14 cellular contexts compared by ENCODE assay signal in the genomic region with DNA sequence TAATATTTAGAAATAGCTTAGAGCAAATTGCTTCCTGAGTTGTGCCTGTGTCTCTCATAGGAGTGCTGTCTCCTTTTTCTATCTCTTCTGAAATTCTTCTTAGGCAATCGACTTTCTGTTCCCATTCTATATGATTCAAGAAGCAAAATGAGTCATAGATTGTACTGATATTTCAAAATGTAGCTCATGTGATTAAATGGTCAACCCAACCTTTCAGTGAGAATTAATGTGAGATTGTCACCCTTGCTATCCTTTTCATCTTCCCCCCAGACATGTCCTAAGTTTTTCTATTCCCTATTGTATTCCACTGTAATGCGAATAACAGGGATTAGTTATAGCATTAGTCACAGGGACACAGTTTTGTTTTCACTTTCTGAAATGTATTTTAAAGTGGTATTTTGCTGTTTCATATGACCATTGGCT.
DNase-seq lines count a peak whose midpoint lies in the region; ATAC-seq, FAIRE-seq and TF ChIP-seq lines count a peak whose summit lies in the region.
"Had no signal": no experiment of that assay in that cellular context is flagged by ENCODE, and none has a peak within 500 bp of the region (broad histone marks: within the 10 kb centered on the region; RNA-seq: fewer than 3 reads in every experiment).

No MANE protein-coding gene starts in this region.

- TF ChIP-seq CTCF in D721Med (IDR thresholded peaks at IDR 0.05; ENCODE audit: insufficient read depth, missing control alignments), result no peak

- ATAC-seq in HG03521 (IDR thresholded peaks at IDR 0.05; ENCODE audit: unreplicated experiment), result no peak
- ATAC-seq in GM19328 (IDR thresholded peaks at IDR 0.05; ENCODE audit: unreplicated experiment), result no peak
- ATAC-seq: activated CD4-positive, alpha-beta T cell treated with anti-CD3 and anti-CD28 coated beads for 36 hours; natural killer cell had no signal

- FAIRE-seq in GM12892 (lab: Jason Lieb, UNC) (no peak), D721Med (lab: Jason Lieb, UNC) (no peak)

- DNase-seq in EL (peak; percentile 46), LHCN-M2 (ENCODE audit: low read depth) (peak; percentile 69), amniotic epithelial cell (ENCODE audit: low read depth) (peak; percentile 54), kidney tubule cell (ENCODE audit: low spot score) (peak; percentile 35), GM12892 (ENCODE audit: insufficient read length) (no peak), D721Med (ENCODE audit: insufficient read length, low spot score) (no peak)
- DNase-seq: activated CD4-positive, alpha-beta T cell treated with anti-CD3 and anti-CD28 coated beads for 36 hours; activated naive CD4-positive, alpha-beta T cell; CD4-positive, CD25-positive, alpha-beta regulatory T cell; natural killer cell; NCI-H2107; stimulated activated CD4-positive, alpha-beta T cell treated with anti-CD3 and anti-CD28 coated beads, Interleukin-12 subunit alpha, Interleukin-12 subunit beta, amount 100 ng/mL, for 4 hours had no signal

- TF ChIP-seq POLR2A in GM12892 (IDR thresholded peaks at IDR 0.05; ENCODE audit: low read depth, low read length), result no peak

Comparison
In these comparisons a context has a peak if more than half of its experiments do, and no peak if none do; other contexts are left out.
1. DNase-seq: peak in EL (single experiment), LHCN-M2 (single experiment), amniotic epithelial cell (single experiment) and kidney tubule cell (single experiment); none in GM12892 (single experiment) and D721Med (single experiment).